In the genomic region with DNA sequence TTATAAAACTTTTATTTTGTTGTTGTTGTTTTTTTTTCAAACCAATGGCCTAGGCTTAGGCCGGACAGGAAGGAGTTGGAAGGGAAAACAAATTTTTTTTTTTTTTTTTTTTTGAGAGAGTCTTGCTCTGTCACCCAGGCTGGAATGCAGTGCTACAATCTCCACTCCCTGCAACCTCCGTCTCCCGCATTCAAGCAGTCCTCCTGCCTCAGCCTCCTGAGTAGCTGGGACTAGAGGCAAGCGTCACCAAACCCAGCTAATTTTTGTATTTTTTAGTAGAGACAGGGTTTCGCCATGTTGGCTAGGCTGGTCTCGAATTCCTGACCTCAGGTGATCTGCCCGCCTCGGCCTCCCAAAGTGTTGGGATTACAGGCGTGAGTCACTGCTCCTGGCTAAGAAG, we compare ENCODE assay signal across 1 cellular context. TPM values are rescaled to one million over a fixed set of nuclear protein-coding genes. Genes with fewer than 3 reads are reported as not detected.
"Had no signal": no experiment of that assay in that cellular context is flagged by ENCODE, and none has a peak within 500 bp of the region (broad histone marks: within the 10 kb centered on the region; RNA-seq: fewer than 3 reads in every experiment).

No MANE protein-coding gene starts in this region.

RNA-seq across cellular contexts. Expression of gene SPRED1, which starts 15.6 kb away (rescaled TPM):
- polyA plus RNA-seq: naive thymus-derived CD4-positive, alpha-beta T cell had no signal
